1 cellular context compared by ENCODE assay signal in genomic region chr10:117370205-117370604, GRCh38.
TF ChIP-seq lines count a peak whose summit lies in the region.

No MANE protein-coding gene starts in this region.

TF ChIP-seq in HEK293T, 16 proteins besides CTCF, POLR2A, EP300 and RAD21 (continued from another document):
- TF ChIP-seq ELF4 (IDR thresholded peaks at IDR 0.05): no peak
- no peak for TF ChIP-seq BHLHE40 (IDR thresholded peaks at IDR 0.05; ENCODE audit: borderline replicate concordance)
- TF ChIP-seq SP1 (IDR thresholded peaks at IDR 0.05): no peak
- TF ChIP-seq CTBP1 (IDR thresholded peaks at IDR 0.05; ENCODE audit: borderline replicate concordance): no peak
- TF ChIP-seq SUZ12 (IDR thresholded peaks at IDR 0.05): no peak
